In the genomic region with DNA sequence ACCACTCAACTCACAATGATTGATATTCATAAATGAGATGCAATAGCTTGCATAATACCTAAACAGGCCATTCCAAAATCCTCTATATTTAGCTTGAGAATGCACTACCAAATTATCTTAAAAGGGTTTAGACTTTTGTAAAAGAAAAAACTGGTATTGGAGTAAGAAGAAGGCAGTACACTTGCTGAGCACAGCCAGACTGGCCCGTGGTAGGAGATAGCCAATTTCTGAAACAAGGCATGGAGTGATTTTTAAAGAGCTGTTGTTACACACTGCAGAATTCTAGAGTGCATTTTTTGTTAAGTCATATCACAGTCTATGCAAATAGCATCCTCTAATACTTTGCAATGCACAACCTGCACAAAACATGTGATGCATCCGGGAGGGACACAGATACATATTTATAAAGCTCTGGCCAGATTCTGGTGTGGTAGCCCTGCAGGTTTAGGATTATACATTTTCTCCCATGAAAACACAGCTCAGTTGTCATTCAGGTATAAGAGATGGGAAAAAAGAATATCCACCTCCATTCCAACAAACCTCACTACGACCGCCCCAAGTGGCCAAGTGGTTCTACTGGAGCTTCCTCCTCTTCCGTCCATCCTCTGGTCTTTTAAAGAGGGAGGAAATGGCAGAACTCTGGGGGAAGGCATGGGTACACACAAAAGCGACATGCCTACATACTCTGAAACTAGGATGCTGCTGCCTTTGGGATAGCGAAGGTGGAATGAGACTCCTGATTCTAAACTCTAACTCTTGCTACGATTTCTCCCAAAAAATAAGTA, we compare ENCODE assay signal across 19 cellular contexts. TPM values are rescaled to one million over a fixed set of nuclear protein-coding genes. Genes with fewer than 3 reads are reported as not detected.
DNase-seq lines count a peak whose midpoint lies in the region; ATAC-seq and TF ChIP-seq lines count a peak whose summit lies in the region.
"Had no signal": no experiment of that assay in that cellular context is flagged by ENCODE, and none has a peak within 500 bp of the region (broad histone marks: within the 10 kb centered on the region; RNA-seq: fewer than 3 reads in every experiment).

No MANE protein-coding gene starts in this region.

- H3K36me3 ChIP-seq in mammary epithelial cell (ENCODE audit: insufficient read depth, low read length) (peaks cover 45% of the 10 kb centered on the region), aorta (ENCODE audit: control insufficient read depth in 1 of 2, insufficient read depth in 2 of 2, low read length in 1 of 2) (no peaks in the 10 kb centered on the region), prostate gland (no peaks in the 10 kb centered on the region)

- H3K79me2 ChIP-seq in mammary epithelial cell (ENCODE audit: insufficient read depth, low read length) = peaks cover 98% of the 10 kb centered on the region

- H3K27ac Mint-ChIP-seq in natural killer cell treated with Interleukin-12 subunit alpha and Interleukin-12 subunit beta and Interleukin-15 and Interleukin-18, amount 100 ng/mL, for 72 hours = peak overlapping the region; percentile 48 to 88
- H3K27ac Mint-ChIP-seq in natural killer cell (no peak overlapping the region), mesothelial cell of epicardium (peak overlapping the region; percentile 30)
- H3K27ac Mint-ChIP-seq: CD4-positive, alpha-beta memory T cell had no signal

- BruUV-seq in mammary epithelial cell (replicated peaks; lab: Mats Ljungman, UMichigan) = TSS peak; percentile 5

- H3K36me3 Mint-ChIP-seq in natural killer cell treated with Interleukin-12 subunit alpha and Interleukin-12 subunit beta and Interleukin-15 and Interleukin-18, amount 100 ng/mL, for 72 hours = no peaks in the 10 kb centered on the region
- H3K36me3 Mint-ChIP-seq in natural killer cell (no peaks in the 10 kb centered on the region), mesothelial cell of epicardium (peaks cover 1% of the 10 kb centered on the region)
- H3K36me3 Mint-ChIP-seq: CD4-positive, alpha-beta memory T cell had no signal

- H3K4me1 ChIP-seq in mammary epithelial cell (ENCODE audit: insufficient read depth, low read length) (no peaks in the 10 kb centered on the region), aorta (ENCODE audit: control insufficient read depth in 1 of 2, insufficient read depth in 2 of 2, low read length in 2 of 2) (peaks cover 3 to 15% of the 10 kb centered on the region in 2 donors), prostate gland (replicated peaks) (no peaks in the 10 kb centered on the region)

- H3K9ac ChIP-seq in mammary epithelial cell (ENCODE audit: insufficient read depth, low read length) = no peak overlapping the region
- H3K9ac ChIP-seq: BLaER1, KMS-11 had no signal

- CTCF ChIA-PET in mammary epithelial cell (lab: Charles Lee; ENCODE audit: low non-redundant PET) = interaction anchor here (0.6 kb wide), 1 partner anchor 166 kb away, joined by 4 read pairs; no protein-coding TSS in a partner anchor

- dilution Hi-C loops in mammary epithelial cell (cut with HindIII; ENCODE audit: low sequenced_read_pairs) = no loop called here

- ATAC-seq in natural killer cell treated with Interleukin-12 subunit alpha and Interleukin-12 subunit beta and Interleukin-15 and Interleukin-18, amount 100 ng/mL, for 72 hours = no peak
- no peak for ATAC-seq in natural killer cell
- ATAC-seq in aorta (ENCODE audit: low FRiP score) = no peak
- no peak for ATAC-seq in GM18867 (IDR thresholded peaks at IDR 0.05; ENCODE audit: unreplicated experiment)
- ATAC-seq: HepG2, Right ventricle myocardium inferior had no signal

- no peak overlapping the region for H2AFZ ChIP-seq in mammary epithelial cell (ENCODE audit: low read depth, low read length)

- DNase-seq in natural killer cell treated with Interleukin-12 subunit alpha and Interleukin-12 subunit beta and Interleukin-15 and Interleukin-18, amount 100 ng/mL, for 72 hours (ENCODE audit: low spot score) = no peak
- DNase-seq in natural killer cell (no peak), mammary epithelial cell (no peak), mesothelial cell of epicardium (ENCODE audit: low spot score in 2 of 2, unreplicated experiment in 2 of 2) (no peak), aorta (no peak), prostate gland (ENCODE audit: low spot score) (no peak), NCI-H187 (lab: John Stamatoyannopoulos, UW) (no peak)
- DNase-seq: Calu3; CD4-positive, alpha-beta memory T cell; GF-D8; GOT3; NCI-H1048; NCI-H1436; NCI-H2029 had no signal

- no peak overlapping the region for H3K27ac ChIP-seq in mammary epithelial cell (ENCODE audit: insufficient read depth, low read depth, low read length)
- H3K27ac ChIP-seq in aorta (ENCODE audit: low read depth in 1 of 2, low read length in 2 of 2) = peak overlapping the region; percentile 60 to 93
- no peak overlapping the region for H3K27ac ChIP-seq in prostate gland
- H3K27ac ChIP-seq: BLaER1, KMS-11 had no signal

- no peak for TF ChIP-seq POLR2A in prostate gland (IDR thresholded peaks at IDR 0.05)

- intact Hi-C loops in natural killer cell (cut with micrococcal nuclease) = no loop called here
- intact Hi-C loops in mammary epithelial cell (cut with micrococcal nuclease) = no loop called here
- intact Hi-C loops in aorta (cut with DNase I) = loop anchor here in 1 of 2 donors (5.0 kb wide), 1 partner anchor 41 kb away; the partner anchor contains the start of gene BCAR3
- intact Hi-C loops in prostate gland (cut with DNase I) = no loop called here

- TF ChIP-seq CTCF in natural killer cell (IDR thresholded peaks at IDR 0.05) (no peak), mammary epithelial cell (conservative IDR thresholded peaks at IDR 0.05 in 1 of 2, IDR thresholded peaks at IDR 0.05 in 1 of 2; ENCODE audit: extremely low read depth in 1 of 2, insufficient read depth in 1 of 2, low read depth in 1 of 2, low read length in 2 of 2) (no peak), mesothelial cell of epicardium (IDR thresholded peaks at IDR 0.05; ENCODE audit: unreplicated experiment) (no peak), prostate gland (IDR thresholded peaks at IDR 0.05) (no peak)

- 92% methylated on average over 8 of the region's 8 CpGs for WGBS in mammary epithelial cell (ENCODE audit: low coverage, missing lambda C conversion rate)
- WGBS in aorta, 2 donors = 72 to 75% methylated on average over 8 of the region's 8 CpGs
- 95% methylated on average over 8 of the region's 8 CpGs for WGBS in prostate gland

- H4K20me1 ChIP-seq in mammary epithelial cell (ENCODE audit: insufficient read depth, low read length) = peaks cover 2% of the 10 kb centered on the region

- no peaks in the 10 kb centered on the region for H3K27me3 Mint-ChIP-seq in natural killer cell treated with Interleukin-12 subunit alpha and Interleukin-12 subunit beta and Interleukin-15 and Interleukin-18, amount 100 ng/mL, for 72 hours
- H3K27me3 Mint-ChIP-seq in natural killer cell (ENCODE audit: low read depth in 2 of 2) (no peaks in the 10 kb centered on the region), mesothelial cell of epicardium (ENCODE audit: low read depth) (no peaks in the 10 kb centered on the region)
- H3K27me3 Mint-ChIP-seq: CD4-positive, alpha-beta memory T cell had no signal

- H3K4me1 Mint-ChIP-seq in natural killer cell treated with Interleukin-12 subunit alpha and Interleukin-12 subunit beta and Interleukin-15 and Interleukin-18, amount 100 ng/mL, for 72 hours (ENCODE audit: low read depth in 2 of 2) = peaks cover 28 to 42% of the 10 kb centered on the region in 2 donors
- H3K4me1 Mint-ChIP-seq in natural killer cell (no peaks in the 10 kb centered on the region), mesothelial cell of epicardium (peaks cover 25% of the 10 kb centered on the region)

- no peaks in the 10 kb centered on the region for H3K27me3 ChIP-seq in mammary epithelial cell (ENCODE audit: insufficient read depth, low read length)
- H3K27me3 ChIP-seq in aorta (ENCODE audit: control insufficient read depth in 1 of 2, insufficient read depth in 2 of 2, low read length in 1 of 2) = no peaks in the 10 kb centered on the region
- no peaks in the 10 kb centered on the region for H3K27me3 ChIP-seq in prostate gland (replicated peaks; ENCODE audit: insufficient read depth)
- H3K27me3 ChIP-seq: BLaER1 had no signal

- H3K9me3 ChIP-seq in mammary epithelial cell (replicated peaks; ENCODE audit: insufficient read depth, low read length) = no peaks in the 10 kb centered on the region
- H3K9me3 ChIP-seq in aorta (ENCODE audit: control insufficient read depth, low read length) = no peaks in the 10 kb centered on the region
- H3K9me3 ChIP-seq in prostate gland = no peaks in the 10 kb centered on the region

- H3K4me3 ChIP-seq in mammary epithelial cell (replicated peaks in 1 of 3; ENCODE audit: insufficient read depth in 1 of 3, low read depth in 2 of 3, low read length in 3 of 3) (no peak overlapping the region), aorta (ENCODE audit: low read length in 2 of 2) (no peak overlapping the region), prostate gland (no peak overlapping the region)
- H3K4me3 ChIP-seq: BLaER1 had no signal

- peaks cover 3% of the 10 kb centered on the region for H3K9me3 Mint-ChIP-seq in natural killer cell treated with Interleukin-12 subunit alpha and Interleukin-12 subunit beta and Interleukin-15 and Interleukin-18, amount 100 ng/mL, for 72 hours
- no peaks in the 10 kb centered on the region for H3K9me3 Mint-ChIP-seq in natural killer cell
- H3K9me3 Mint-ChIP-seq in mesothelial cell of epicardium = no peaks in the 10 kb centered on the region
- H3K9me3 Mint-ChIP-seq: CD4-positive, alpha-beta memory T cell had no signal

- no peak overlapping the region for H3K4me3 Mint-ChIP-seq in natural killer cell treated with Interleukin-12 subunit alpha and Interleukin-12 subunit beta and Interleukin-15 and Interleukin-18, amount 100 ng/mL, for 72 hours
- H3K4me3 Mint-ChIP-seq in natural killer cell (no peak overlapping the region), mesothelial cell of epicardium (no peak overlapping the region)
- H3K4me3 Mint-ChIP-seq: CD4-positive, alpha-beta memory T cell had no signal

- in situ Hi-C loops in mammary epithelial cell (cut with MboI; ENCODE audit: low sequenced_read_pairs in 2 of 2) = no loop called here

- no peak overlapping the region for H3K4me2 ChIP-seq in mammary epithelial cell (ENCODE audit: insufficient read depth, low read depth, low read length)
- H3K4me2 ChIP-seq: BLaER1, KMS-11 had no signal

RNA-seq across cellular contexts. Expression of gene BCAR3, which starts 40.8 kb away (rescaled TPM):
- 10 to 100 TPM; 10.8 to 30.8 TPM for total RNA-seq in natural killer cell treated with Interleukin-12 subunit alpha and Interleukin-12 subunit beta and Interleukin-15 and Interleukin-18, amount 100 ng/mL, for 72 hours
- 1 to 10 TPM in 2 of 3 donors, under 1 TPM in 1; 0.52 to 6.5 (median 2.4) TPM for total RNA-seq in natural killer cell
- total RNA-seq in mammary epithelial cell = 100 to 1,000 TPM in 1 of 2 donors, 10 to 100 TPM in 1; 93.0 to 171 TPM
- 123 TPM for polyA plus RNA-seq in mammary epithelial cell
- polyA minus RNA-seq in mammary epithelial cell = 185 TPM
- total RNA-seq in mesothelial cell of epicardium = 9.0 to 9.2 TPM (median 9.1 TPM) in 3 replicates
- 10 to 100 TPM; 18.4 to 24.1 TPM for total RNA-seq in aorta
- polyA plus RNA-seq in aorta = 10 to 100 TPM in 1 of 2 donors, 1 to 10 TPM in 1; 8.4 to 13.7 TPM
- 10 to 100 TPM; 22.9 to 52.8 TPM for total RNA-seq in prostate gland

Comparison
In these comparisons a context has a peak if more than half of its experiments do, and no peak if none do; other contexts are left out.
1. H3K27ac Mint-ChIP-seq: peak in natural killer cell treated with Interleukin-12 subunit alpha and Interleukin-12 subunit beta and Interleukin-15 and Interleukin-18, amount 100 ng/mL, for 72 hours (2 of 2) and mesothelial cell of epicardium (single experiment); none in natural killer cell (0 of 2).
2. H3K27ac ChIP-seq: peak in aorta (2 of 2); none in mammary epithelial cell (single experiment) and prostate gland (0 of 2).